Comparison of ENCODE assay signal across 9 cellular contexts in genomic region chr9:16207161-16207560, GRCh38.
A peak's percentile ranks its signal among the peaks of the same experiment; 100 is the strongest.
DNase-seq lines count a peak whose midpoint lies in the region; ATAC-seq lines count a peak whose summit lies in the region.
"Had no signal": no experiment of that assay in that cellular context is flagged by ENCODE, and none has a peak within 500 bp of the region (broad histone marks: within the 10 kb centered on the region; RNA-seq: fewer than 3 reads in every experiment).

No MANE protein-coding gene starts in this region.

- peaks cover 2% of the 10 kb centered on the region for H3K27me3 Mint-ChIP-seq in activated naive CD8-positive, alpha-beta T cell treated with anti-CD3 and anti-CD28 coated beads, Interleukin-2, amount 10 ng/mL, durations not matched to agents 7 days and 5 days
- no peaks in the 10 kb centered on the region for H3K27me3 Mint-ChIP-seq in immature natural killer cell (ENCODE audit: low read depth in 3 of 3)

- H3K23ac ChIP-seq in mesenchymal stem cell (ENCODE audit: low read length in 2 of 2), result no peak overlapping the region

- H3K4me1 Mint-ChIP-seq in activated naive CD8-positive, alpha-beta T cell treated with anti-CD3 and anti-CD28 coated beads, Interleukin-2, amount 10 ng/mL, durations not matched to agents 7 days and 5 days, result peaks cover 13% of the 10 kb centered on the region
- H3K4me1 Mint-ChIP-seq in immature natural killer cell, result peaks cover 4 to 10% of the 10 kb centered on the region in 2 donors

- H3K27ac Mint-ChIP-seq in activated naive CD8-positive, alpha-beta T cell treated with anti-CD3 and anti-CD28 coated beads, Interleukin-2, amount 10 ng/mL, durations not matched to agents 7 days and 5 days, result peak overlapping the region; percentile 67
- H3K27ac Mint-ChIP-seq in immature natural killer cell, result no peak overlapping the region

- ATAC-seq in HG03432 (IDR thresholded peaks at IDR 0.05; ENCODE audit: unreplicated experiment), result peak; percentile 85
- peak; percentile 96 for ATAC-seq in activated naive CD8-positive, alpha-beta T cell treated with anti-CD3 and anti-CD28 coated beads, Interleukin-2, amount 10 ng/mL, durations not matched to agents 7 days and 5 days (ENCODE audit: low read depth)

- H3K27ac ChIP-seq in BLaER1 (0 out of 2 replicates have a peak overlapping the region, but pooled peaks have one; percentile 16), mesenchymal stem cell (ENCODE audit: low read length, poor library complexity, severe bottlenecking) (no peak overlapping the region)
- H3K27ac ChIP-seq: neutrophil had no signal

- H3K79me1 ChIP-seq in mesenchymal stem cell (replicated peaks; ENCODE audit: low read length, poor library complexity, severe bottlenecking), result no peaks in the 10 kb centered on the region

- H4K8ac ChIP-seq in mesenchymal stem cell (ENCODE audit: low read length), result peak overlapping the region; percentile 84

- H3K4me1 ChIP-seq in BLaER1, result peaks cover 16% of the 10 kb centered on the region
- H3K4me1 ChIP-seq in mesenchymal stem cell (ENCODE audit: control insufficient read depth, insufficient read depth, low read depth, low read length), result peaks cover 14% of the 10 kb centered on the region

- peak; percentile 56 for DNase-seq in activated naive CD8-positive, alpha-beta T cell treated with anti-CD3 and anti-CD28 coated beads, Interleukin-2, amount 10 ng/mL, durations not matched to agents 7 days and 5 days
- DNase-seq in mesenchymal stem cell (peak; percentile 18), posterior vena cava (ENCODE audit: low spot score) (no peak), mesenteric fat pad (ENCODE audit: low spot score) (no peak), immature natural killer cell (no peak)
- no peak for DNase-seq in stimulated activated naive CD4-positive, alpha-beta T cell treated with Interleukin-2 at 50 U/mL for 16 hours (lab: John Stamatoyannopoulos, UW)

- peak overlapping the region; percentile 62 for H3K4me3 Mint-ChIP-seq in activated naive CD8-positive, alpha-beta T cell treated with anti-CD3 and anti-CD28 coated beads, Interleukin-2, amount 10 ng/mL, durations not matched to agents 7 days and 5 days
- no peak overlapping the region for H3K4me3 Mint-ChIP-seq in immature natural killer cell

- no peak overlapping the region for H3K9ac ChIP-seq in BLaER1
- H3K9ac ChIP-seq in mesenchymal stem cell (ENCODE audit: low read length), result peak overlapping the region; percentile 79

- no peak overlapping the region for H2AK5ac ChIP-seq in mesenchymal stem cell (ENCODE audit: low read length, severe bottlenecking)

- H3K36me3 ChIP-seq in BLaER1 (no peaks in the 10 kb centered on the region), mesenchymal stem cell (ENCODE audit: control insufficient read depth in 1 of 2, insufficient read depth in 2 of 2, low read depth in 1 of 2, low read length in 2 of 2) (no peaks in the 10 kb centered on the region)
- H3K36me3 ChIP-seq: neutrophil had no signal

- peaks cover 5% of the 10 kb centered on the region; the same call in 1 of the 2 replicates for H3K9me3 ChIP-seq in BLaER1
- H3K9me3 ChIP-seq in mesenchymal stem cell (ENCODE audit: control insufficient read depth, low read length), result no peaks in the 10 kb centered on the region
- H3K9me3 ChIP-seq: neutrophil had no signal

- H3K4me3 ChIP-seq in BLaER1 (no peak overlapping the region), mesenchymal stem cell (ENCODE audit: insufficient read depth in 1 of 2, low read depth in 1 of 2, low read length in 2 of 2) (peak overlapping the region in 1 of 2 experiments; percentile 36)

- no peak overlapping the region for H3K4ac ChIP-seq in mesenchymal stem cell (ENCODE audit: low read depth in 1 of 2, low read length in 2 of 2)

- POLR2A ChIA-PET in activated naive CD8-positive, alpha-beta T cell treated with anti-CD3 and anti-CD28 coated beads, Interleukin-2, amount 10 ng/mL, durations not matched to agents 7 days and 5 days (lab: Charles Lee), result interaction anchor here (1.1 kb wide), 1 partner anchor 8 kb away, joined by 4 read pairs; no protein-coding TSS in a partner anchor

- H3K14ac ChIP-seq in mesenchymal stem cell (ENCODE audit: low read length in 2 of 2), result no peak overlapping the region

- H3K4me2 ChIP-seq in BLaER1, result peak overlapping the region; percentile 70
- no peak overlapping the region for H3K4me2 ChIP-seq in mesenchymal stem cell (ENCODE audit: low read length, poor library complexity, severe bottlenecking)

- no peak overlapping the region for H2BK5ac ChIP-seq in mesenchymal stem cell (ENCODE audit: low read depth, low read length, poor library complexity, severe bottlenecking)

- no peaks in the 10 kb centered on the region for H4K20me1 ChIP-seq in BLaER1

- peak overlapping the region in 1 of 2 experiments; percentile 15 for H2BK12ac ChIP-seq in mesenchymal stem cell (ENCODE audit: low read length in 2 of 2)

- intact Hi-C loops in posterior vena cava (cut with DNase I), result loop anchor here in 1 of 2 donors (10.0 kb wide), 1 partner anchor 108 kb away; no protein-coding TSS in a partner anchor

- H3K9me3 Mint-ChIP-seq in activated naive CD8-positive, alpha-beta T cell treated with anti-CD3 and anti-CD28 coated beads, Interleukin-2, amount 10 ng/mL, durations not matched to agents 7 days and 5 days, result peaks cover 6% of the 10 kb centered on the region
- peaks cover 0 to 8% (median 0%) of the 10 kb centered on the region in 6 donors for H3K9me3 Mint-ChIP-seq in immature natural killer cell

- H3K36me3 Mint-ChIP-seq in activated naive CD8-positive, alpha-beta T cell treated with anti-CD3 and anti-CD28 coated beads, Interleukin-2, amount 10 ng/mL, durations not matched to agents 7 days and 5 days, result no peaks in the 10 kb centered on the region
- H3K36me3 Mint-ChIP-seq in immature natural killer cell, result no peaks in the 10 kb centered on the region

- H2AFZ ChIP-seq in mesenchymal stem cell (ENCODE audit: low read depth, low read length), result no peak overlapping the region

- WGBS in mesenchymal stem cell, result 48% methylated on average over 8 of the region's 9 CpGs

- H4K91ac ChIP-seq in mesenchymal stem cell (ENCODE audit: low read length), result no peak overlapping the region

- peak overlapping the region in 1 of 2 experiments; percentile 18 for H3K18ac ChIP-seq in mesenchymal stem cell (ENCODE audit: low read depth in 1 of 2, low read length in 2 of 2)

- H2BK15ac ChIP-seq in mesenchymal stem cell (ENCODE audit: low read depth, poor library complexity, severe bottlenecking), result no peak overlapping the region

- no peak overlapping the region for H2BK120ac ChIP-seq in mesenchymal stem cell (ENCODE audit: low read depth, low read length)

- H3K27me3 ChIP-seq in BLaER1, result no peaks in the 10 kb centered on the region
- no peaks in the 10 kb centered on the region for H3K27me3 ChIP-seq in mesenchymal stem cell (ENCODE audit: control insufficient read depth in 1 of 2, insufficient read depth in 1 of 2, low read length in 2 of 2)

Comparison
In these comparisons a context has a peak if more than half of its experiments do, and no peak if none do; other contexts are left out.
1. DNase-seq: peak in activated naive CD8-positive, alpha-beta T cell treated with anti-CD3 and anti-CD28 coated beads, Interleukin-2, amount 10 ng/mL, durations not matched to agents 7 days and 5 days (single experiment) and mesenchymal stem cell (single experiment); none in posterior vena cava (single experiment), stimulated activated naive CD4-positive, alpha-beta T cell treated with Interleukin-2 at 50 U/mL for 16 hours (single experiment), mesenteric fat pad (single experiment) and immature natural killer cell (0 of 3).